ENCODE assay signal across 9 cellular contexts in the genomic region with DNA sequence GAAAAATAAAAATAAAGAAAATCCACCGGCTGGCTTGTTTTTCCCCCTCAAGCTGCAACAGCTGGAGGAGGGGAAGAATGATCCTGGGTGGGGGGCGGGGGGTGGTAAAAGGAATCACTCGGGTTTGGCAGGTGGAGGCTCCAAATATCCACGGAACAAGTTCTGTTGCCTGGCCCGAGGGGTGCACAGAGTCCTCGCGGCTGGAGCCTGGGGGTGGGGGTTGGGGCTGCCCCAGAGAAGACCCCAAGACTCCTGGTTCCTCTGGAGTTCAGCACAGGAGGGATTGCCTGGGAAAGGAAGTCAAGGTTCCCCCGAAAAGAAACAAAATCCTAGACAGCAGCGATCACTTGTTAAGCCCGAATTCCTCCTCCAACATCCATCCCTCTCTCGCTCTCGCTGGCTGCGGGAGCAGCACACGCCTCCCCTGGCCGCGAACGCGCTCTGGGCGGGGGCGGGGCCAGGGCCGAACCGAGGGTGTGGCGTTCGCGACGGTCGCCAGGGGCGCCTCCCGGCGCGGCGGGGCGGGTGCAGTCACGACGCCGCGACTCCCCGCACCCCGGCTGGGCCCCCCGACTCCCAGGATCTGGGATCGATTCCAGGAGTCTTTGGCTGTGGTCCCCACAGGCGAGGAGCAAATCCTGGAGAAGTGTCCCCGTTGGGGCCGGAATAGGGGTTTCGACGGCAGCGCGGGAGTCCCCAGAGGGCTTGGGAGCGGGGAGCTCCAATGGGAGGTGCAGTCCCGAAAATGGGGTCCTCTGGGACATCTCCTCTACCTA. TPM values are rescaled to one million over a fixed set of nuclear protein-coding genes. Genes with fewer than 3 reads are reported as not detected.
DNase-seq lines count a peak whose midpoint lies in the region; ATAC-seq, FAIRE-seq and TF ChIP-seq lines count a peak whose summit lies in the region.
"Had no signal": no experiment of that assay in that cellular context is flagged by ENCODE, and none has a peak within 500 bp of the region (broad histone marks: within the 10 kb centered on the region; RNA-seq: fewer than 3 reads in every experiment).

A gene (minus strand): TSS at position 443 of the 776 bp plus-strand sequence. CDS start 4,352 bp downstream, outside the sequence.

- no peaks in the 10 kb centered on the region for H3K36me3 Mint-ChIP-seq in CD4-positive, alpha-beta memory T cell

- POLR2A ChIA-PET in K562 (lab: Yijun Ruan, JAX): no interaction called here
- POLR2A ChIA-PET in CD4-positive, alpha-beta memory T cell (lab: Charles Lee; ENCODE audit: partially characterized antibody): no interaction called here

- H3K4me1 ChIP-seq in K562 (replicated peaks in 1 of 2; ENCODE audit: control insufficient read depth in 2 of 2, insufficient read depth in 2 of 2, low read length in 2 of 2) (peaks cover 0 to 5% of the 10 kb centered on the region in 2 experiments; a peak in 1 of 5 replicates), tibial nerve (peaks cover 0 to 25% (median 0%) of the 10 kb centered on the region in 4 donors)
- H3K4me1 ChIP-seq in CD4-positive, alpha-beta memory T cell (ENCODE audit: insufficient read depth, low read length): no peaks in the 10 kb centered on the region

- H3K79me2 ChIP-seq in K562 (ENCODE audit: control insufficient read depth, insufficient read depth, low read length): no peaks in the 10 kb centered on the region

- H3K9me3 Mint-ChIP-seq in CD4-positive, alpha-beta memory T cell: peaks cover 0 to 14% (median 8%) of the 10 kb centered on the region in 8 donors

- BruUV-seq in K562 (replicated peaks; lab: Mats Ljungman, UMichigan): no TSS peak

- H3K4me2 ChIP-seq in K562 (ENCODE audit: insufficient read depth, low read length): no peak within 1 kb of the TSS

- H3K4me3 Mint-ChIP-seq in CD4-positive, alpha-beta memory T cell: no peak within 1 kb of the TSS

- H3K27ac ChIP-seq in K562 (ENCODE audit: extremely low read depth, low read depth, low read length): no peak within 1 kb of the TSS
- no peak within 1 kb of the TSS for H3K27ac ChIP-seq in tibial nerve
- no peak within 1 kb of the TSS for H3K27ac ChIP-seq in CD4-positive, alpha-beta memory T cell (ENCODE audit: low read depth, low read length)

- no peak for FAIRE-seq in K562 (lab: Jason Lieb, UNC)

- 16% methylated on average over 13 of the region's 50 CpGs for WGBS in K562 (ENCODE audit: insufficient coverage, low coverage, missing lambda C conversion rate)
- WGBS in tibial nerve, 2 donors: 1% methylated on average over 15 to 44 of the region's 50 CpGs

- no peak within 1 kb of the TSS for H2AFZ ChIP-seq in K562 (ENCODE audit: low read depth, low read length)

- ATAC-seq in K562: peak; percentile 97
- ATAC-seq in left lobe of liver: peak; percentile 49
- ATAC-seq in GM19463 (IDR thresholded peaks at IDR 0.05; ENCODE audit: unreplicated experiment): no peak
- ATAC-seq in GM21529 (IDR thresholded peaks at IDR 0.05; ENCODE audit: unreplicated experiment): no peak

- H3K36me3 ChIP-seq in K562 (ENCODE audit: control insufficient read depth, insufficient read depth, low read length) (no peaks in the 10 kb centered on the region), tibial nerve (no peaks in the 10 kb centered on the region)
- H3K36me3 ChIP-seq in CD4-positive, alpha-beta memory T cell (ENCODE audit: insufficient read depth, low read length): no peaks in the 10 kb centered on the region

- no peaks in the 10 kb centered on the region for H3K9me1 ChIP-seq in K562 (ENCODE audit: control insufficient read depth, insufficient read depth, low read length)

- in situ Hi-C loops in K562 (cut with MboI): no loop called here

- intact Hi-C loops in K562 (cut with micrococcal nuclease): no loop called here
- intact Hi-C loops in CD4-positive, alpha-beta memory T cell (cut with micrococcal nuclease): no loop called here

- 0 out of 6 replicates have a peak, but pooled peaks of 1 of the 3 experiments have one; percentile 11 for TF ChIP-seq CTCF in K562 (IDR thresholded peaks at IDR 0.05 in 2 of 3, conservative IDR thresholded peaks at IDR 0.05 in 1 of 3; ENCODE audit: insufficient read depth in 2 of 3, low read depth in 1 of 3, low read length in 3 of 3)
- peak in 2 of 5 experiments; percentile 13 to 14 for TF ChIP-seq CTCF in tibial nerve (IDR thresholded peaks at IDR 0.05)

- H3K9me3 ChIP-seq in K562 (replicated peaks; ENCODE audit: control insufficient read depth, insufficient read depth, low read depth, low read length): no peaks in the 10 kb centered on the region
- H3K9me3 ChIP-seq in tibial nerve: no peaks in the 10 kb centered on the region
- H3K9me3 ChIP-seq in CD4-positive, alpha-beta memory T cell (ENCODE audit: control insufficient read depth in 1 of 2, low read length in 2 of 2): no peaks in the 10 kb centered on the region

- no peaks in the 10 kb centered on the region for H3K4me1 Mint-ChIP-seq in CD4-positive, alpha-beta memory T cell

- H3K9ac ChIP-seq in K562 (ENCODE audit: insufficient read depth in 1 of 2, low read depth in 2 of 2, low read length in 2 of 2): no peak within 1 kb of the TSS

- TF ChIP-seq POLR2A in K562 (conservative IDR thresholded peaks at IDR 0.05): no peak
- TF ChIP-seq POLR2A in tibial nerve (IDR thresholded peaks at IDR 0.05): no peak

- no peak within 1 kb of the TSS for H3K27ac Mint-ChIP-seq in CD4-positive, alpha-beta memory T cell

- no peak for TF ChIP-seq RAD21 in K562 (CRISPR knock-in tag; conservative IDR thresholded peaks at IDR 0.05 in 1 of 2, IDR thresholded peaks at IDR 0.05 in 1 of 2)

- DNase-seq in NCI-H2171 treated with DMSO at 0.1 percent for 48 hours (lab: John Stamatoyannopoulos, UW): peak; percentile 4
- DNase-seq in NCI-H2171 (lab: John Stamatoyannopoulos, UW): no peak
- peak; percentile 28 to 43 (median 38) for DNase-seq in K562 (ENCODE audit: extremely low read depth in 1 of 4, low spot score in 3 of 4)
- DNase-seq in left lobe of liver (ENCODE audit: low spot score): no peak
- DNase-seq in tibial nerve (ENCODE audit: low spot score in 2 of 2): no peak
- no peak for DNase-seq in CD4-positive, alpha-beta memory T cell
- DNase-seq: NCI-H2107 had no signal

- no peak within 1 kb of the TSS for H3K4me3 ChIP-seq in K562
- H3K4me3 ChIP-seq in tibial nerve: peak within 1 kb of the TSS in 3 of 4 donors; percentile 12 to 49 (median 16)
- H3K4me3 ChIP-seq in CD4-positive, alpha-beta memory T cell (ENCODE audit: low read length in 2 of 2): no peak within 1 kb of the TSS

- no peaks in the 10 kb centered on the region for H4K20me1 ChIP-seq in K562 (replicated peaks; ENCODE audit: control insufficient read depth, insufficient read depth, low read length)

- CTCF ChIA-PET in K562 (lab: Yijun Ruan, JAX; ENCODE audit: low intra/inter-chr PET ratio): no interaction called here
- CTCF ChIA-PET in CD4-positive, alpha-beta memory T cell (lab: Charles Lee; ENCODE audit: partially characterized antibody): no interaction called here

- no peak for TF ChIP-seq EP300 in K562 (IDR thresholded peaks at IDR 0.05; ENCODE audit: low read length)
- no peak for TF ChIP-seq EP300 in tibial nerve (IDR thresholded peaks at IDR 0.05)

- peaks cover 18 to 26% of the 10 kb centered on the region in 2 donors for H3K27me3 Mint-ChIP-seq in CD4-positive, alpha-beta memory T cell

- H3K27me3 ChIP-seq in K562 (ENCODE audit: control insufficient read depth in 2 of 2, insufficient read depth in 2 of 2, low read length in 2 of 2) (no peaks in the 10 kb centered on the region), tibial nerve (peaks cover 0 to 34% of the 10 kb centered on the region in 2 donors)
- no peaks in the 10 kb centered on the region for H3K27me3 ChIP-seq in CD4-positive, alpha-beta memory T cell (ENCODE audit: insufficient read depth, low read length)

TF ChIP-seq in K562, 482 proteins besides CTCF, POLR2A, EP300 and RAD21:
- TF ChIP-seq, protein P1, sequence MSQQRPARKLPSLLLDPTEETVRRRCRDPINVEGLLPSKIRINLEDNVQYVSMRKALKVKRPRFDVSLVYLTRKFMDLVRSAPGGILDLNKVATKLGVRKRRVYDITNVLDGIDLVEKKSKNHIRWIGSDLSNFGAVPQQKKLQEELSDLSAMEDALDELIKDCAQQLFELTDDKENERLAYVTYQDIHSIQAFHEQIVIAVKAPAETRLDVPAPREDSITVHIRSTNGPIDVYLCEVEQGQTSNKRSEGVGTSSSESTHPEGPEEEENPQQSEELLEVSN (IDR thresholded peaks at IDR 0.05; ENCODE audit: borderline replicate concordance in 1 of 2, extremely low read depth in 1 of 2, insufficient read depth in 1 of 2, insufficient read length in 1 of 2, low read depth in 1 of 2, low read length in 1 of 2, poor library complexity in 1 of 2, severe bottlenecking in 1 of 2): peak in 1 of 2 experiments; percentile 48
- TF ChIP-seq HOXB6 (CRISPR knock-in tag; IDR thresholded peaks at IDR 0.05; ENCODE audit: borderline replicate concordance): no peak

RNA-seq across cellular contexts. Expression of the gene that starts here (rescaled TPM):
- total RNA-seq in K562 (2011; cell fraction: chromatin; rRNA removed; ENCODE audit: low replicate concordance): not detected in 2 replicates
- total RNA-seq in K562 (2011; cell fraction: nucleolus; rRNA removed): not detected in 2 replicates
- not detected in 2 replicates for total RNA-seq in K562 (2011; cell fraction: nucleoplasm; rRNA removed)
- total RNA-seq in K562 (2014; rRNA removed) (not detected in 2 replicates), K562 (2014; rRNA removed; fragmentation: Illumina TruSeq; extraction: Trizol) (not detected in 2 replicates), K562 (2015; rRNA removed; fragmentation: Illumina TruSeq; extraction: Trizol) (not detected in 2 replicates), K562 (2021) (not detected in 2 replicates), left lobe of liver (not detected), tibial nerve (1 to 10 TPM in 1 of 4 donors, under 1 TPM in 3; 0.21 to 2.4 (median 0.44) TPM)
- polyA plus RNA-seq in K562 (2011; rRNA removed) (not detected in 2 replicates), K562 (2014; fragmentation: Illumina TruSeq; extraction: Trizol) (not detected in 2 replicates), K562 (2014; fragmentation: Nextera tagmentation; extraction: Ambion mirVana) (not detected), K562 (2014; rRNA removed) (not detected in 2 replicates)
- polyA plus RNA-seq in K562 (2011; cell fraction: cytosol; rRNA removed): not detected in 2 replicates
- polyA plus RNA-seq in K562 (2011; cell fraction: nucleus; rRNA removed): not detected in 2 replicates
- polyA plus RNA-seq in K562 (2012): not detected in 2 replicates
- polyA minus RNA-seq in K562 (2011; rRNA and poly(A)+ RNA removed): not detected in 2 replicates
- polyA minus RNA-seq in K562 (2011; cell fraction: cytosol; rRNA and poly(A)+ RNA removed): not detected in 2 replicates
- not detected in 2 replicates for polyA minus RNA-seq in K562 (2011; cell fraction: nucleus; rRNA and poly(A)+ RNA removed)
- total RNA-seq in CD4-positive, alpha-beta memory T cell: not detected
- polyA plus RNA-seq in CD4-positive, alpha-beta memory T cell: not detected

Comparison
In these comparisons a context has a peak if more than half of its experiments do, and no peak if none do; other contexts are left out.
1. Peak in DNase-seq and ATAC-seq in K562; RNA of the gene not detected or under 1 TPM.
2. Peak in ATAC-seq in left lobe of liver; RNA of the gene not detected or under 1 TPM.
3. H3K4me3 ChIP-seq: peak in tibial nerve (3 of 4); none in K562 (single experiment) and CD4-positive, alpha-beta memory T cell (0 of 2).